ENCODE assay signal across 35 cellular contexts in the genomic region with DNA sequence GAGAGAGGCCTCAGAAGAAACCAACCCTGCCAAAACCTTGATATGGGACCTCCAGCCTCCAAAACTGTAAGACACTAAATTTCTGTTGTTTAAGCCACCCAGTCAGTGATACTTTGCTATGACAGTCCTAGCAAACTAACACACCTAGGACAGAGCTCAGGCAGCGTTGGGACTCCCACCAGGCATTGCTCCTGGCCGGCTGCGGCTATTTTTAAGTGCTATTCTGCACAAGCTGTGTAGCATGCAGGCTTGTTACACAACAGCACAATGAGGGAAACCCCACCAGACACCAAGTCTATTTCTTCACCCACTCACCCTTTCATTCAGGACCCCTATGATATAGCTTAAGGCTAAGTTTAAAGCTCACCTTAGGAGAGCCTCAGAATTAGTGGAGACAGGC.
"Had no signal": no experiment of that assay in that cellular context is flagged by ENCODE, and none has a peak within 500 bp of the region (broad histone marks: within the 10 kb centered on the region; RNA-seq: fewer than 3 reads in every experiment).

No MANE protein-coding gene starts in this region.

- DNase-seq: activated CD4-positive, alpha-beta memory T cell treated with anti-CD3 and anti-CD28 coated beads for 36 hours; activated CD4-positive, alpha-beta T cell treated with anti-CD3 and anti-CD28 coated beads for 36 hours; activated CD4-positive, alpha-beta T cell treated with anti-CD3 and anti-CD28 coated beads, Interleukin-2, amount 10 ng/mL, durations not matched to agents 24 days and 14 days; activated CD4-positive, CD25-positive, alpha-beta regulatory T cell; activated CD4-positive, CD25-positive, alpha-beta regulatory T cell treated with anti-CD3 and anti-CD28 coated beads, Interleukin-2, amount 50 U/mL, for 72 hours; activated CD8-positive, alpha-beta memory T cell treated with anti-CD3 and anti-CD28 coated beads, Interleukin-2, amount 10 ng/mL, durations not matched to agents 7 days and 5 days; activated CD8-positive, alpha-beta memory T cell treated with anti-CD3 and anti-CD28 coated beads, Interleukin-2, amount 50 U/mL, for 4 hours; activated CD8-positive, alpha-beta T cell treated with anti-CD3 and anti-CD28 coated beads, Interleukin-2, amount 10 ng/mL, durations not matched to agents 7 days and 5 days; activated effector memory CD4-positive, alpha-beta T cell treated with anti-CD3 and anti-CD28 coated beads, Interleukin-2, amount 50 U/mL, for 16 hours; activated naive CD4-positive, alpha-beta T cell treated with anti-CD3 and anti-CD28 coated beads for 36 hours; activated naive CD8-positive, alpha-beta T cell treated with anti-CD3 and anti-CD28 coated beads for 36 hours; activated naive CD8-positive, alpha-beta T cell treated with anti-CD3 and anti-CD28 coated beads, Interleukin-2, amount 50 U/mL, for 24 hours; activated T-cell treated with anti-CD3 and anti-CD28 coated beads, Interleukin-2, amount 50 U/mL, for 1 hour; activated T-cell treated with anti-CD3 and anti-CD28 coated beads, Interleukin-2, amount 50 U/mL, for 48 hours; adrenal gland; amygdala; aorta; body of pancreas; central memory CD4-positive, alpha-beta T cell; cerebellar nuclear complex; colonic mucosa; dorsolateral prefrontal cortex; effector memory CD4-positive, alpha-beta T cell; endodermal cell; foreskin fibroblast; T-helper 1 cell; T-helper 17 cell; T1000; WERI-Rb-1 had no signal

- H3K9me3 Mint-ChIP-seq: activated CD4-positive, alpha-beta memory T cell treated with anti-CD3 and anti-CD28 coated beads for 36 hours; activated CD4-positive, alpha-beta T cell treated with anti-CD3 and anti-CD28 coated beads, Interleukin-2, amount 10 ng/mL, durations not matched to agents 24 days and 14 days; activated naive CD4-positive, alpha-beta T cell treated with anti-CD3 and anti-CD28 coated beads for 36 hours; activated naive CD4-positive, alpha-beta T cell treated with anti-CD3 and anti-CD28 coated beads, Interleukin-2, amount 50 U/mL, for 24 hours; activated naive CD8-positive, alpha-beta T cell treated with anti-CD3 and anti-CD28 coated beads for 36 hours; activated naive CD8-positive, alpha-beta T cell treated with anti-CD3 and anti-CD28 coated beads, Interleukin-2, amount 50 U/mL, for 24 hours; activated T-helper 1 cell treated with anti-CD3 and anti-CD28 coated beads, Interleukin-12 subunit alpha, Interleukin-12 subunit beta, Interleukin-2, Interleukin-4 antibody, amounts not matched to agents 30 ng/mL and 10 ng/mL and 1 ng/mL, durations not matched to agents 14 hours and 24 hours and 36 hours; activated T-helper 2 cell treated with anti-CD3 and anti-CD28 coated beads, Interferon-gamma antibody, Interleukin-2, Interleukin-4, amounts not matched to agents 10 μg/mL and 5 μg/mL and 100 μg/mL, durations not matched to agents 14 hours and 24 hours and 36 hours; dendritic cell treated with granulocyte-macrophage colony-stimulating factor and Interleukin-4, amounts not matched to agents 40 ng/mL and 50 ng/mL, for 4 days; endodermal cell; T-helper 2 cell treated with Interferon-gamma antibody and Interleukin-4, amounts not matched to agents 5 μg/mL and 100 μg/mL, for 36 hours had no signal

- H3K4me3 Mint-ChIP-seq: activated CD4-positive, alpha-beta memory T cell treated with anti-CD3 and anti-CD28 coated beads for 36 hours; activated CD4-positive, alpha-beta T cell treated with anti-CD3 and anti-CD28 coated beads for 36 hours; activated CD4-positive, alpha-beta T cell treated with anti-CD3 and anti-CD28 coated beads, Interleukin-2, amount 10 ng/mL, durations not matched to agents 24 days and 14 days; activated CD8-positive, alpha-beta memory T cell treated with anti-CD3 and anti-CD28 coated beads, Interleukin-2, amount 10 ng/mL, durations not matched to agents 7 days and 5 days; activated CD8-positive, alpha-beta T cell treated with anti-CD3 and anti-CD28 coated beads, Interleukin-2, amount 10 ng/mL, durations not matched to agents 7 days and 5 days; activated naive CD4-positive, alpha-beta T cell treated with anti-CD3 and anti-CD28 coated beads for 36 hours; activated naive CD4-positive, alpha-beta T cell treated with anti-CD3 and anti-CD28 coated beads, Interleukin-2, amount 50 U/mL, for 24 hours; activated naive CD8-positive, alpha-beta T cell treated with anti-CD3 and anti-CD28 coated beads for 36 hours; activated naive CD8-positive, alpha-beta T cell treated with anti-CD3 and anti-CD28 coated beads, Interleukin-2, amount 50 U/mL, for 24 hours; activated T-helper 1 cell treated with anti-CD3 and anti-CD28 coated beads, Interleukin-12 subunit alpha, Interleukin-12 subunit beta, Interleukin-2, Interleukin-4 antibody, amounts not matched to agents 30 ng/mL and 10 ng/mL and 1 ng/mL, durations not matched to agents 14 hours and 24 hours and 36 hours; dendritic cell treated with granulocyte-macrophage colony-stimulating factor and Interleukin-4, amounts not matched to agents 40 ng/mL and 50 ng/mL, for 4 days; endodermal cell; T-helper 17 cell; T-helper 2 cell treated with Interferon-gamma antibody and Interleukin-4, amounts not matched to agents 5 μg/mL and 100 μg/mL, for 36 hours had no signal

- H3K4me1 Mint-ChIP-seq: endodermal cell had no signal

- H3K27ac Mint-ChIP-seq: activated CD4-positive, alpha-beta memory T cell treated with anti-CD3 and anti-CD28 coated beads for 36 hours; activated CD4-positive, alpha-beta T cell treated with anti-CD3 and anti-CD28 coated beads for 36 hours; activated CD4-positive, alpha-beta T cell treated with anti-CD3 and anti-CD28 coated beads, Interleukin-2, amount 10 ng/mL, durations not matched to agents 24 days and 14 days; activated CD8-positive, alpha-beta memory T cell treated with anti-CD3 and anti-CD28 coated beads, Interleukin-2, amount 10 ng/mL, durations not matched to agents 7 days and 5 days; activated CD8-positive, alpha-beta T cell treated with anti-CD3 and anti-CD28 coated beads, Interleukin-2, amount 10 ng/mL, durations not matched to agents 7 days and 5 days; activated naive CD4-positive, alpha-beta T cell treated with anti-CD3 and anti-CD28 coated beads for 36 hours; activated naive CD4-positive, alpha-beta T cell treated with anti-CD3 and anti-CD28 coated beads, Interleukin-2, amount 50 U/mL, for 24 hours; activated naive CD8-positive, alpha-beta T cell treated with anti-CD3 and anti-CD28 coated beads for 36 hours; activated naive CD8-positive, alpha-beta T cell treated with anti-CD3 and anti-CD28 coated beads, Interleukin-2, amount 50 U/mL, for 24 hours; activated T-helper 1 cell treated with anti-CD3 and anti-CD28 coated beads, Interleukin-12 subunit alpha, Interleukin-12 subunit beta, Interleukin-2, Interleukin-4 antibody, amounts not matched to agents 30 ng/mL and 10 ng/mL and 1 ng/mL, durations not matched to agents 14 hours and 24 hours and 36 hours; activated T-helper 2 cell treated with anti-CD3 and anti-CD28 coated beads, Interferon-gamma antibody, Interleukin-2, Interleukin-4, amounts not matched to agents 10 μg/mL and 5 μg/mL and 100 μg/mL, durations not matched to agents 14 hours and 24 hours and 36 hours; dendritic cell treated with granulocyte-macrophage colony-stimulating factor and Interleukin-4, amounts not matched to agents 40 ng/mL and 50 ng/mL, for 4 days; endodermal cell; T-helper 17 cell; T-helper 2 cell treated with Interferon-gamma antibody and Interleukin-4, amounts not matched to agents 5 μg/mL and 100 μg/mL, for 36 hours had no signal

- H3K4me1 ChIP-seq: adrenal gland, body of pancreas, colonic mucosa had no signal

- H3K27me3 Mint-ChIP-seq: activated CD4-positive, alpha-beta memory T cell treated with anti-CD3 and anti-CD28 coated beads for 36 hours; activated CD4-positive, alpha-beta T cell treated with anti-CD3 and anti-CD28 coated beads for 36 hours; activated CD4-positive, alpha-beta T cell treated with anti-CD3 and anti-CD28 coated beads, Interleukin-2, amount 10 ng/mL, durations not matched to agents 24 days and 14 days; activated CD8-positive, alpha-beta memory T cell treated with anti-CD3 and anti-CD28 coated beads, Interleukin-2, amount 10 ng/mL, durations not matched to agents 7 days and 5 days; activated naive CD4-positive, alpha-beta T cell treated with anti-CD3 and anti-CD28 coated beads, Interleukin-2, amount 50 U/mL, for 24 hours; activated naive CD8-positive, alpha-beta T cell treated with anti-CD3 and anti-CD28 coated beads for 36 hours; activated naive CD8-positive, alpha-beta T cell treated with anti-CD3 and anti-CD28 coated beads, Interleukin-2, amount 50 U/mL, for 24 hours; dendritic cell treated with granulocyte-macrophage colony-stimulating factor and Interleukin-4, amounts not matched to agents 40 ng/mL and 50 ng/mL, for 4 days; T-helper 17 cell had no signal

- H3K9me3 ChIP-seq: adrenal gland, body of pancreas, colonic mucosa had no signal

- ATAC-seq: activated CD4-positive, alpha-beta T cell treated with anti-CD3 and anti-CD28 coated beads for 36 hours; activated CD8-positive, alpha-beta memory T cell treated with anti-CD3 and anti-CD28 coated beads, Interleukin-2, amount 10 ng/mL, durations not matched to agents 7 days and 5 days; activated CD8-positive, alpha-beta T cell treated with anti-CD3 and anti-CD28 coated beads, Interleukin-2, amount 10 ng/mL, durations not matched to agents 7 days and 5 days; activated naive CD8-positive, alpha-beta T cell treated with anti-CD3 and anti-CD28 coated beads, Interleukin-2, amount 50 U/mL, for 24 hours; body of pancreas; esophagus mucosa; T-helper 17 cell had no signal

- H3K36me3 Mint-ChIP-seq: activated CD4-positive, alpha-beta memory T cell treated with anti-CD3 and anti-CD28 coated beads for 36 hours; activated CD8-positive, alpha-beta memory T cell treated with anti-CD3 and anti-CD28 coated beads, Interleukin-2, amount 10 ng/mL, durations not matched to agents 7 days and 5 days; activated naive CD4-positive, alpha-beta T cell treated with anti-CD3 and anti-CD28 coated beads, Interleukin-2, amount 50 U/mL, for 24 hours had no signal

- H3K36me3 ChIP-seq: adrenal gland had no signal

- H3K27me3 ChIP-seq: adrenal gland, body of pancreas, colonic mucosa, dorsolateral prefrontal cortex had no signal

- H3K27ac ChIP-seq: adrenal gland, body of pancreas, colonic mucosa, dorsolateral prefrontal cortex, WERI-Rb-1 had no signal

- H3K4me3 ChIP-seq: adrenal gland, body of pancreas, colonic mucosa, dorsolateral prefrontal cortex had no signal
